In genomic region chr6:147135211-147135672, GRCh38 we compare ENCODE assay signal across 13 cellular contexts.
DNase-seq lines count a peak whose midpoint lies in the region; ATAC-seq and TF ChIP-seq lines count a peak whose summit lies in the region.
"Had no signal": no experiment of that assay in that cellular context is flagged by ENCODE, and none has a peak within 500 bp of the region (broad histone marks: within the 10 kb centered on the region; RNA-seq: fewer than 3 reads in every experiment).

No MANE protein-coding gene starts in this region.

- TF ChIP-seq CTCF in cardiac fibroblast (IDR thresholded peaks at IDR 0.05; ENCODE audit: low read depth, low read length): no peak
- TF ChIP-seq CTCF in progenitor cell of endocrine pancreas (IDR thresholded peaks at IDR 0.05; ENCODE audit: unreplicated experiment): no peak

- H3K4me3 ChIP-seq in cardiac fibroblast (replicated peaks in 1 of 2; ENCODE audit: low read depth in 2 of 2, low read length in 2 of 2): no peak overlapping the region
- H3K4me3 ChIP-seq: adrenal gland had no signal

- DNase-seq in NCI-H748 (lab: John Stamatoyannopoulos, UW; ENCODE audit: unreplicated experiment) (peak; percentile 38), NCI-H748 treated with DMSO at 0.1 percent for 48 hours (lab: John Stamatoyannopoulos, UW) (no peak), NCI-H2029 (lab: John Stamatoyannopoulos, UW) (peak; percentile 57), cardiac fibroblast (ENCODE audit: low read depth in 2 of 2) (peak; percentile 96 to 99), progenitor cell of endocrine pancreas (ENCODE audit: low spot score, unreplicated experiment) (no peak), T-helper 2 cell (no peak)
- DNase-seq in stimulated activated CD4-positive, alpha-beta T cell treated with anti-CD3 and anti-CD28 coated beads, Interleukin-1b, Interleukin-23, amount 100 ng/mL, for 48 hours: no peak
- DNase-seq: activated CD4-positive, alpha-beta T cell treated with anti-CD3 and anti-CD28 coated beads, Interleukin-2, amount 50 U/mL, for 48 hours; NCI-H1930; occipital lobe; stimulated activated CD4-positive, alpha-beta T cell treated with anti-CD3 and anti-CD28 coated beads, Interleukin-2, amount 100 ng/mL, for 48 hours had no signal

- H3K9me3 Mint-ChIP-seq in progenitor cell of endocrine pancreas (ENCODE audit: low read depth): no peaks in the 10 kb centered on the region

- no peaks in the 10 kb centered on the region for H3K36me3 Mint-ChIP-seq in progenitor cell of endocrine pancreas (ENCODE audit: insufficient read depth)

- ATAC-seq in HG03457 (IDR thresholded peaks at IDR 0.05; ENCODE audit: unreplicated experiment): no peak

- H3K27ac Mint-ChIP-seq in progenitor cell of endocrine pancreas: peak overlapping the region; percentile 1

- peaks cover 12% of the 10 kb centered on the region for H3K4me1 Mint-ChIP-seq in progenitor cell of endocrine pancreas (ENCODE audit: low read depth)

- H3K27me3 Mint-ChIP-seq in progenitor cell of endocrine pancreas: no peaks in the 10 kb centered on the region

- no peak overlapping the region for H3K4me3 Mint-ChIP-seq in progenitor cell of endocrine pancreas (ENCODE audit: low read depth)

Comparison
In these comparisons a context has a peak if more than half of its experiments do, and no peak if none do; other contexts are left out.
1. DNase-seq: peak in NCI-H748 (single experiment), NCI-H2029 (single experiment) and cardiac fibroblast (2 of 2); none in NCI-H748 treated with DMSO at 0.1 percent for 48 hours (single experiment), progenitor cell of endocrine pancreas (single experiment), T-helper 2 cell (0 of 5) and stimulated activated CD4-positive, alpha-beta T cell treated with anti-CD3 and anti-CD28 coated beads, Interleukin-1b, Interleukin-23, amount 100 ng/mL, for 48 hours (single experiment).